Comparison of ENCODE assay signal across 9 cellular contexts in the genomic region with DNA sequence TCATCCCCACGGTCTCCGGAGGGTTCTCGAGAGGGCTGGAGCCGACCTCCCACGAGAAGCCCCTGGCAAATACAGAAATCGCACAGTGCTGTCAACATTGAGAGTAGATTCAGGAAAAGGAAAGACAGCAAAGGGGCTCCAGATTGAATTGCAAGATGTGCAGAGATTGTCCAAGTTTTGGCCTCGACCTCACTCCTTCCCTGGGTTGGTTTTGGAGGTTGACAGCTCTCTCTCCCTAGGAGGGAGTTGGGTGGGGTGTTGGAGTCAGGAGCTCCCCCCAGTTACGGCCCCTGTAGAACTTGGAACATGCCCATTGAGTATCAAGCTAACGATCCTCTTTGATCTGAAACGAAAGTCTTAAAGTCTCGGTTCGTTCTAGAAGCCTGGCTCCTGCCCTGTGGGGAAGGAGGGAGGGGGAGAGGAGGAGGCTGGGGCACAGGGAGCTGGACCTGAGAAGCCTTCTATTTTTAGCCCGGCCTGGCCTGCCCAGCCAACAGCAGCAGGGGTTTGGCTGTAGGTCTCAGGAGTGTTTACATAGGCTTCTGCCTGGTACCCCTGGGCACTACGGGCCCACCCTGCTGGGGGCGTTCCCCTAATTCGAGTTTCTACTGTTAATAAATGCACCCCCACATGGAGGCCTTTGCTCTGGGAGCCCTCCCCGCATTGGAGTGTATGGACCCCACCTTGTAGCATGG. TPM values are rescaled to one million over a fixed set of nuclear protein-coding genes. Genes with fewer than 3 reads are reported as not detected.
DNase-seq lines count a peak whose midpoint lies in the region; ATAC-seq, FAIRE-seq and TF ChIP-seq lines count a peak whose summit lies in the region.
"Had no signal": no experiment of that assay in that cellular context is flagged by ENCODE, and none has a peak within 500 bp of the region (broad histone marks: within the 10 kb centered on the region; RNA-seq: fewer than 3 reads in every experiment).

No MANE protein-coding gene starts in this region.

- H3K4me1 ChIP-seq in CD4-positive, alpha-beta memory T cell (ENCODE audit: insufficient read depth, low read length), result no peaks in the 10 kb centered on the region

- TF ChIP-seq CTCF in AG04450 (IDR thresholded peaks at IDR 0.05; ENCODE audit: low read depth, low read length) (no peak), fibroblast of the aortic adventitia (IDR thresholded peaks at IDR 0.05; ENCODE audit: insufficient read depth, low read length) (no peak), neural cell (IDR thresholded peaks at IDR 0.05; ENCODE audit: poor library complexity, severe bottlenecking) (no peak)

- intact Hi-C loops in CD4-positive, alpha-beta memory T cell (cut with micrococcal nuclease), result no loop called here

- FAIRE-seq in RCC 7860 (lab: Jason Lieb, UNC), result no peak

- H2AFZ ChIP-seq in neural cell (ENCODE audit: low read depth, low read length), result no peak overlapping the region

- H3K4me3 ChIP-seq in AG04450 (ENCODE audit: low read depth, low read length) (peak overlapping the region; percentile 58), fibroblast of the aortic adventitia (ENCODE audit: low read depth, low read length) (peak overlapping the region; percentile 70), neural cell (ENCODE audit: low read length) (peak overlapping the region; percentile 70)
- no peak overlapping the region for H3K4me3 ChIP-seq in CD4-positive, alpha-beta memory T cell (ENCODE audit: low read length in 2 of 2)

- H3K27ac ChIP-seq in AG04450 (ENCODE audit: low read depth, low read length) (no peak overlapping the region), neural cell (ENCODE audit: low read length) (peak overlapping the region; percentile 31)
- no peak overlapping the region for H3K27ac ChIP-seq in CD4-positive, alpha-beta memory T cell (ENCODE audit: low read depth, low read length)

- peaks cover 18 to 37% of the 10 kb centered on the region in 2 donors for H3K27me3 Mint-ChIP-seq in T-cell
- peaks cover 12 to 16% of the 10 kb centered on the region in 2 donors for H3K27me3 Mint-ChIP-seq in CD4-positive, alpha-beta memory T cell

- H3K27ac Mint-ChIP-seq in T-cell, result no peak overlapping the region
- H3K27ac Mint-ChIP-seq in CD4-positive, alpha-beta memory T cell, result no peak overlapping the region

- H3K4me2 ChIP-seq in neural cell (ENCODE audit: low read length), result no peak overlapping the region

- no peaks in the 10 kb centered on the region for H3F3A ChIP-seq in neural cell (ENCODE audit: insufficient read depth, low read length, poor library complexity, severe bottlenecking)

- no peak for DNase-seq in AG04450 (ENCODE audit: low read depth, low spot score)
- DNase-seq in RCC 7860 (ENCODE audit: low spot score), result peak; percentile 25
- peak; percentile 80 for DNase-seq in fibroblast of the aortic adventitia (ENCODE audit: low read depth)
- DNase-seq in NCI-H774 (lab: John Stamatoyannopoulos, UW), result no peak
- DNase-seq in T-cell, result no peak
- DNase-seq in CD4-positive, alpha-beta memory T cell, result no peak
- DNase-seq: stimulated activated naive CD4-positive, alpha-beta T cell had no signal

- H4K20me1 ChIP-seq in neural cell (ENCODE audit: insufficient read depth), result no peaks in the 10 kb centered on the region

- peaks cover 0 to 3% (median 2%) of the 10 kb centered on the region in 3 donors for H3K4me1 Mint-ChIP-seq in T-cell
- H3K4me1 Mint-ChIP-seq in CD4-positive, alpha-beta memory T cell, result peaks cover 0 to 4% (median under 1%) of the 10 kb centered on the region in 4 donors

- TF ChIP-seq RAD21 in neural cell (conservative IDR thresholded peaks at IDR 0.05), result no peak

- no peak for ATAC-seq in T-cell (replicated peaks in 1 of 4)
- ATAC-seq in HG03354 (IDR thresholded peaks at IDR 0.05; ENCODE audit: poor library complexity, severe bottlenecking, unreplicated experiment), result no peak

- CTCF ChIA-PET in AG04450 (lab: Charles Lee), result interaction anchor here (1.3 to 3.1 kb wide), 4 partner anchors 11 to 439 kb away, joined by 3 to 22 read pairs (median 10); no protein-coding TSS in a partner anchor
- CTCF ChIA-PET in T-cell (lab: Charles Lee), result no interaction called here
- CTCF ChIA-PET in CD4-positive, alpha-beta memory T cell (lab: Charles Lee; ENCODE audit: partially characterized antibody), result no interaction called here

- H3K36me3 ChIP-seq in neural cell (ENCODE audit: insufficient read depth, low read length), result no peaks in the 10 kb centered on the region
- H3K36me3 ChIP-seq in CD4-positive, alpha-beta memory T cell (ENCODE audit: insufficient read depth, low read length), result no peaks in the 10 kb centered on the region

- no peaks in the 10 kb centered on the region for H3K9me3 Mint-ChIP-seq in T-cell
- peaks cover 0 to 2% (median 0%) of the 10 kb centered on the region in 8 donors for H3K9me3 Mint-ChIP-seq in CD4-positive, alpha-beta memory T cell

- no peaks in the 10 kb centered on the region for H3K9me3 ChIP-seq in AG04450 (ENCODE audit: control insufficient read depth, insufficient read depth, low read length)
- H3K9me3 ChIP-seq in neural cell (ENCODE audit: low read length), result no peaks in the 10 kb centered on the region
- H3K9me3 ChIP-seq in CD4-positive, alpha-beta memory T cell (ENCODE audit: control insufficient read depth in 1 of 2, low read length in 2 of 2), result no peaks in the 10 kb centered on the region

- TF ChIP-seq EP300 in neural cell (conservative IDR thresholded peaks at IDR 0.05; ENCODE audit: poor library complexity, severe bottlenecking), result no peak

- peak overlapping the region; percentile 66 for H3K9ac ChIP-seq in neural cell (ENCODE audit: low read length)

- no peaks in the 10 kb centered on the region for H3K36me3 Mint-ChIP-seq in T-cell
- H3K36me3 Mint-ChIP-seq in CD4-positive, alpha-beta memory T cell, result no peaks in the 10 kb centered on the region

- no peaks in the 10 kb centered on the region for H3K79me2 ChIP-seq in neural cell (replicated peaks; ENCODE audit: insufficient read depth, low read length)

- H3K9me2 ChIP-seq in neural cell (ENCODE audit: insufficient read depth, low read length), result no peaks in the 10 kb centered on the region

- POLR2A ChIA-PET in AG04450 (lab: Yijun Ruan, JAX), result interaction anchor here (1.0 kb wide), 1 partner anchor 36 kb away, joined by 4 read pairs; no protein-coding TSS in a partner anchor
- POLR2A ChIA-PET in T-cell (lab: Charles Lee), result no interaction called here
- POLR2A ChIA-PET in CD4-positive, alpha-beta memory T cell (lab: Charles Lee; ENCODE audit: partially characterized antibody), result no interaction called here

- no peak overlapping the region for H3K4me3 Mint-ChIP-seq in T-cell
- H3K4me3 Mint-ChIP-seq in CD4-positive, alpha-beta memory T cell, result peak overlapping the region in 2 of 8 donors; percentile 2 to 14

- peaks cover 4% of the 10 kb centered on the region for H3K27me3 ChIP-seq in AG04450 (ENCODE audit: control insufficient read depth, insufficient read depth, low read length)
- peaks cover 17% of the 10 kb centered on the region for H3K27me3 ChIP-seq in neural cell (ENCODE audit: insufficient read depth, low read depth, low read length)
- no peaks in the 10 kb centered on the region for H3K27me3 ChIP-seq in CD4-positive, alpha-beta memory T cell (ENCODE audit: insufficient read depth, low read length)

TF ChIP-seq in neural cell, 6 proteins besides CTCF, POLR2A, EP300 and RAD21:
- TF ChIP-seq SMC3 (conservative IDR thresholded peaks at IDR 0.05; ENCODE audit: poor library complexity), result no peak
- no peak for TF ChIP-seq TAF1 (IDR thresholded peaks at IDR 0.05; ENCODE audit: low read depth)
- TF ChIP-seq MXI1 (conservative IDR thresholded peaks at IDR 0.05; ENCODE audit: poor library complexity, severe bottlenecking), result no peak
- TF ChIP-seq, protein P1, sequence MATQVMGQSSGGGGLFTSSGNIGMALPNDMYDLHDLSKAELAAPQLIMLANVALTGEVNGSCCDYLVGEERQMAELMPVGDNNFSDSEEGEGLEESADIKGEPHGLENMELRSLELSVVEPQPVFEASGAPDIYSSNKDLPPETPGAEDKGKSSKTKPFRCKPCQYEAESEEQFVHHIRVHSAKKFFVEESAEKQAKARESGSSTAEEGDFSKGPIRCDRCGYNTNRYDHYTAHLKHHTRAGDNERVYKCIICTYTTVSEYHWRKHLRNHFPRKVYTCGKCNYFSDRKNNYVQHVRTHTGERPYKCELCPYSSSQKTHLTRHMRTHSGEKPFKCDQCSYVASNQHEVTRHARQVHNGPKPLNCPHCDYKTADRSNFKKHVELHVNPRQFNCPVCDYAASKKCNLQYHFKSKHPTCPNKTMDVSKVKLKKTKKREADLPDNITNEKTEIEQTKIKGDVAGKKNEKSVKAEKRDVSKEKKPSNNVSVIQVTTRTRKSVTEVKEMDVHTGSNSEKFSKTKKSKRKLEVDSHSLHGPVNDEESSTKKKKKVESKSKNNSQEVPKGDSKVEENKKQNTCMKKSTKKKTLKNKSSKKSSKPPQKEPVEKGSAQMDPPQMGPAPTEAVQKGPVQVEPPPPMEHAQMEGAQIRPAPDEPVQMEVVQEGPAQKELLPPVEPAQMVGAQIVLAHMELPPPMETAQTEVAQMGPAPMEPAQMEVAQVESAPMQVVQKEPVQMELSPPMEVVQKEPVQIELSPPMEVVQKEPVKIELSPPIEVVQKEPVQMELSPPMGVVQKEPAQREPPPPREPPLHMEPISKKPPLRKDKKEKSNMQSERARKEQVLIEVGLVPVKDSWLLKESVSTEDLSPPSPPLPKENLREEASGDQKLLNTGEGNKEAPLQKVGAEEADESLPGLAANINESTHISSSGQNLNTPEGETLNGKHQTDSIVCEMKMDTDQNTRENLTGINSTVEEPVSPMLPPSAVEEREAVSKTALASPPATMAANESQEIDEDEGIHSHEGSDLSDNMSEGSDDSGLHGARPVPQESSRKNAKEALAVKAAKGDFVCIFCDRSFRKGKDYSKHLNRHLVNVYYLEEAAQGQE (IDR thresholded peaks at IDR 0.05; ENCODE audit: borderline replicate concordance), result no peak
- no peak for TF ChIP-seq EZH2 (IDR thresholded peaks at IDR 0.05; ENCODE audit: borderline replicate concordance, insufficient read depth, low read length, poor library complexity, severe bottlenecking)
- TF ChIP-seq POLR2AphosphoS5 (IDR thresholded peaks at IDR 0.05), result no peak

RNA-seq across cellular contexts. Expression of a gene that starts 0.7 kb away (rescaled TPM):
- polyA plus RNA-seq in AG04450 (2011; rRNA removed), result 0.04 and 0.09 TPM in 2 replicates
- not detected in 2 replicates for polyA minus RNA-seq in AG04450 (2011; rRNA and poly(A)+ RNA removed)
- 1.6 and 10.5 TPM in 2 replicates for total RNA-seq in fibroblast of the aortic adventitia (ENCODE audit: low replicate concordance)
- polyA plus RNA-seq in neural cell, result 1.7 TPM in 2 replicates
- 2.7 and 2.8 TPM in 2 replicates for polyA minus RNA-seq in neural cell
- not detected for total RNA-seq in T-cell
- total RNA-seq in CD4-positive, alpha-beta memory T cell, result not detected
- not detected for polyA plus RNA-seq in CD4-positive, alpha-beta memory T cell

Comparison
In these comparisons a context has a peak if more than half of its experiments do, and no peak if none do; other contexts are left out.
1. DNase-seq: peak in RCC 7860 (single experiment) and fibroblast of the aortic adventitia (single experiment); none in AG04450 (single experiment), NCI-H774 (single experiment), T-cell (0 of 34) and CD4-positive, alpha-beta memory T cell (0 of 5).
2. H3K4me3 ChIP-seq: peak in AG04450 (single experiment), fibroblast of the aortic adventitia (single experiment) and neural cell (single experiment); none in CD4-positive, alpha-beta memory T cell (0 of 2).